In genomic region chr13:41456768-41457588, GRCh38 we compare ENCODE assay signal across 8 cellular contexts. TPM values are rescaled to one million over a fixed set of nuclear protein-coding genes. Genes with fewer than 3 reads are reported as not detected.
DNase-seq lines count a peak whose midpoint lies in the region; ATAC-seq and TF ChIP-seq lines count a peak whose summit lies in the region.

A gene with protein sequence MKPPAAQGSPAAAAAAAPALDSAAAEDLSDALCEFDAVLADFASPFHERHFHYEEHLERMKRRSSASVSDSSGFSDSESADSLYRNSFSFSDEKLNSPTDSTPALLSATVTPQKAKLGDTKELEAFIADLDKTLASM (plus strand): TSS chr13:41457550. CDS start chr13:41457708, 158 bp downstream.

- H3K27me3 Mint-ChIP-seq in activated T-cell treated with anti-CD3 and anti-CD28 coated beads, Interleukin-2, amount 50 U/mL, for 72 hours (ENCODE audit: low read depth): peaks cover 20% of the 10 kb centered on the region
- H3K27me3 Mint-ChIP-seq in natural killer cell (ENCODE audit: low read depth in 2 of 2): peaks cover 0 to 6% of the 10 kb centered on the region in 2 donors
- H3K27me3 Mint-ChIP-seq in stimulated activated naive B cell treated with anti-CD40 and anti-IgM and Interleukin-4, amounts not matched to agents 10 μg/mL and 1 μg/mL and 100 μg/mL, for 72 hours: peaks cover 26 to 42% of the 10 kb centered on the region in 2 donors

- peak within 1 kb of the TSS; percentile 59 for H3K27ac Mint-ChIP-seq in activated T-cell treated with anti-CD3 and anti-CD28 coated beads, Interleukin-2, amount 50 U/mL, for 72 hours
- H3K27ac Mint-ChIP-seq in natural killer cell: peak within 1 kb of the TSS; percentile 67 to 94
- peak within 1 kb of the TSS; percentile 87 for H3K27ac Mint-ChIP-seq in stimulated activated naive B cell treated with anti-CD40 and anti-IgM and Interleukin-4, amounts not matched to agents 10 μg/mL and 1 μg/mL and 100 μg/mL, for 72 hours

- peaks cover 8 to 12% of the 10 kb centered on the region in 2 donors for H3K36me3 Mint-ChIP-seq in activated T-cell treated with anti-CD3 and anti-CD28 coated beads, Interleukin-2, amount 50 U/mL, for 72 hours (ENCODE audit: insufficient read depth in 2 of 2)
- H3K36me3 Mint-ChIP-seq in natural killer cell: no peaks in the 10 kb centered on the region
- peaks cover 2 to 10% of the 10 kb centered on the region in 2 donors for H3K36me3 Mint-ChIP-seq in stimulated activated naive B cell treated with anti-CD40 and anti-IgM and Interleukin-4, amounts not matched to agents 10 μg/mL and 1 μg/mL and 100 μg/mL, for 72 hours

- TF ChIP-seq CTCF in fibroblast of mammary gland (conservative IDR thresholded peaks at IDR 0.05; ENCODE audit: control insufficient read depth, insufficient read depth, low read depth, low read length) (no peak), natural killer cell (IDR thresholded peaks at IDR 0.05) (no peak)

- intact Hi-C loops in natural killer cell (cut with micrococcal nuclease): loop anchor here (1.0 to 10.0 kb wide), 2 partner anchors 8 to 358 kb away; no protein-coding TSS in a partner anchor

- ATAC-seq in HG02678 (IDR thresholded peaks at IDR 0.05; ENCODE audit: unreplicated experiment) (peak; percentile 73), natural killer cell (peak; percentile 78 to 87 (median 83))
- peak; percentile 84 for ATAC-seq in activated T-cell treated with anti-CD3 and anti-CD28 coated beads, Interleukin-2, amount 50 U/mL, for 72 hours (replicated peaks in 1 of 2)
- peak; percentile 72 to 74 for ATAC-seq in stimulated activated naive B cell treated with anti-CD40 and anti-IgM and Interleukin-4, amounts not matched to agents 10 μg/mL and 1 μg/mL and 100 μg/mL, for 72 hours (replicated peaks)

- no peaks in the 10 kb centered on the region for H3K9me3 Mint-ChIP-seq in activated T-cell treated with anti-CD3 and anti-CD28 coated beads, Interleukin-2, amount 50 U/mL, for 72 hours
- no peaks in the 10 kb centered on the region for H3K9me3 Mint-ChIP-seq in natural killer cell
- no peaks in the 10 kb centered on the region for H3K9me3 Mint-ChIP-seq in stimulated activated naive B cell treated with anti-CD40 and anti-IgM and Interleukin-4, amounts not matched to agents 10 μg/mL and 1 μg/mL and 100 μg/mL, for 72 hours

- peaks cover 48% of the 10 kb centered on the region for H3K4me1 Mint-ChIP-seq in activated T-cell treated with anti-CD3 and anti-CD28 coated beads, Interleukin-2, amount 50 U/mL, for 72 hours (ENCODE audit: low read depth)
- peaks cover 29% of the 10 kb centered on the region in 2 donors for H3K4me1 Mint-ChIP-seq in natural killer cell
- H3K4me1 Mint-ChIP-seq in stimulated activated naive B cell treated with anti-CD40 and anti-IgM and Interleukin-4, amounts not matched to agents 10 μg/mL and 1 μg/mL and 100 μg/mL, for 72 hours: peaks cover 16 to 30% of the 10 kb centered on the region in 2 donors

- peak within 1 kb of the TSS; percentile 93 for H3K4me3 Mint-ChIP-seq in activated T-cell treated with anti-CD3 and anti-CD28 coated beads, Interleukin-2, amount 50 U/mL, for 72 hours
- peak within 1 kb of the TSS; percentile 85 for H3K4me3 Mint-ChIP-seq in natural killer cell
- H3K4me3 Mint-ChIP-seq in stimulated activated naive B cell treated with anti-CD40 and anti-IgM and Interleukin-4, amounts not matched to agents 10 μg/mL and 1 μg/mL and 100 μg/mL, for 72 hours: peak within 1 kb of the TSS; percentile 78 to 87

- peak within 1 kb of the TSS; percentile 53 for H3K4me3 ChIP-seq in fibroblast of mammary gland (ENCODE audit: control insufficient read depth, low read depth, low read length)

- peak; percentile 20 for DNase-seq in DMS153 (lab: John Stamatoyannopoulos, UW)
- no peak for DNase-seq in DMS153 treated with DMSO at 0.1 percent for 48 hours (lab: John Stamatoyannopoulos, UW; ENCODE audit: unreplicated experiment)
- DNase-seq in NOMO-1 treated with DMSO at 0.1 percent for 48 hours (lab: John Stamatoyannopoulos, UW; ENCODE audit: unreplicated experiment): peak; percentile 73
- DNase-seq in activated T-cell treated with anti-CD3 and anti-CD28 coated beads, Interleukin-2, amount 50 U/mL, for 72 hours: peak; percentile 96 to 97
- peak; percentile 45 for DNase-seq in fibroblast of mammary gland (ENCODE audit: low read depth)
- DNase-seq in natural killer cell: peak; percentile 89
- peak; percentile 80 for DNase-seq in stimulated activated naive B cell treated with anti-CD40 and anti-IgM and Interleukin-4, amounts not matched to agents 10 μg/mL and 1 μg/mL and 100 μg/mL, for 72 hours

RNA-seq across cellular contexts. Expression of the gene that starts here (rescaled TPM):
- 100 to 1,000 TPM in 1 of 2 donors, 10 to 100 TPM in 1; 85.1 to 111 TPM for total RNA-seq in activated T-cell treated with anti-CD3 and anti-CD28 coated beads, Interleukin-2, amount 50 U/mL, for 72 hours
- total RNA-seq in natural killer cell: 100 to 1,000 TPM in 1 of 3 donors, 10 to 100 TPM in 2; 61.7 to 306 (median 85.4) TPM
